Comparison of ENCODE assay signal across 12 cellular contexts in genomic region chr18:37452697-37453385, GRCh38.
DNase-seq lines count a peak whose midpoint lies in the region; ATAC-seq and TF ChIP-seq lines count a peak whose summit lies in the region.
"Had no signal": no experiment of that assay in that cellular context is flagged by ENCODE, and none has a peak within 500 bp of the region (broad histone marks: within the 10 kb centered on the region; RNA-seq: fewer than 3 reads in every experiment).

No MANE protein-coding gene starts in this region.

- no peak overlapping the region for H3K4me3 Mint-ChIP-seq in activated CD4-positive, alpha-beta memory T cell treated with anti-CD3 and anti-CD28 coated beads, Interleukin-2, amount 10 ng/mL, durations not matched to agents 7 days and 5 days
- H3K4me3 Mint-ChIP-seq: CD4-positive, alpha-beta memory T cell had no signal

- no peak overlapping the region for H3K27ac Mint-ChIP-seq in activated CD4-positive, alpha-beta memory T cell treated with anti-CD3 and anti-CD28 coated beads, Interleukin-2, amount 10 ng/mL, durations not matched to agents 7 days and 5 days
- H3K27ac Mint-ChIP-seq: CD4-positive, alpha-beta memory T cell had no signal

- H3K9me3 ChIP-seq in prostate gland, result no peaks in the 10 kb centered on the region
- H3K9me3 ChIP-seq: neutrophil had no signal

- H3K27ac ChIP-seq in foreskin keratinocyte (no peak overlapping the region), prostate gland (no peak overlapping the region)
- H3K27ac ChIP-seq: neutrophil had no signal

- TF ChIP-seq CTCF in foreskin keratinocyte (conservative IDR thresholded peaks at IDR 0.05) (no peak), prostate gland (IDR thresholded peaks at IDR 0.05) (no peak)

- CTCF ChIA-PET in activated CD4-positive, alpha-beta memory T cell treated with anti-CD3 and anti-CD28 coated beads, Interleukin-2, amount 10 ng/mL, durations not matched to agents 7 days and 5 days (lab: Charles Lee), result no interaction called here

- ATAC-seq in foreskin keratinocyte, result no peak

- no peak for TF ChIP-seq POLR2A in prostate gland (IDR thresholded peaks at IDR 0.05)

- H3K36me3 Mint-ChIP-seq in activated CD4-positive, alpha-beta memory T cell treated with anti-CD3 and anti-CD28 coated beads, Interleukin-2, amount 10 ng/mL, durations not matched to agents 7 days and 5 days (ENCODE audit: low read depth), result no peaks in the 10 kb centered on the region
- H3K36me3 Mint-ChIP-seq: CD4-positive, alpha-beta memory T cell had no signal

- DNase-seq in DMS79 treated with DMSO at 0.1 percent for 48 hours (lab: John Stamatoyannopoulos, UW) (peak; percentile 76), NCI-H510A treated with DMSO at 0.1 percent for 48 hours (lab: John Stamatoyannopoulos, UW) (peak; percentile 60), foreskin keratinocyte (peak; percentile 12 to 32), prostate gland (ENCODE audit: low spot score) (peak; percentile 17), HK-2 (ENCODE audit: unreplicated experiment) (no peak), posterior vena cava (ENCODE audit: low spot score) (no peak)
- DNase-seq in activated CD4-positive, alpha-beta memory T cell treated with anti-CD3 and anti-CD28 coated beads, Interleukin-2, amount 10 ng/mL, durations not matched to agents 7 days and 5 days, result no peak
- DNase-seq: CD4-positive, alpha-beta memory T cell; islet precursor cell; NCI-H1436; stimulated activated naive CD4-positive, alpha-beta T cell had no signal

- H3K27me3 Mint-ChIP-seq in activated CD4-positive, alpha-beta memory T cell treated with anti-CD3 and anti-CD28 coated beads, Interleukin-2, amount 10 ng/mL, durations not matched to agents 7 days and 5 days, result no peaks in the 10 kb centered on the region

- no peaks in the 10 kb centered on the region for H3K9me3 Mint-ChIP-seq in activated CD4-positive, alpha-beta memory T cell treated with anti-CD3 and anti-CD28 coated beads, Interleukin-2, amount 10 ng/mL, durations not matched to agents 7 days and 5 days

- H3K36me3 ChIP-seq in prostate gland, result no peaks in the 10 kb centered on the region
- H3K36me3 ChIP-seq: neutrophil had no signal

- no peaks in the 10 kb centered on the region for H3K27me3 ChIP-seq in foreskin keratinocyte
- no peaks in the 10 kb centered on the region for H3K27me3 ChIP-seq in prostate gland (replicated peaks; ENCODE audit: insufficient read depth)
- H3K27me3 ChIP-seq: neutrophil had no signal

- H3K4me1 Mint-ChIP-seq in activated CD4-positive, alpha-beta memory T cell treated with anti-CD3 and anti-CD28 coated beads, Interleukin-2, amount 10 ng/mL, durations not matched to agents 7 days and 5 days, result no peaks in the 10 kb centered on the region

- 21% methylated on average over 4 of the region's 4 CpGs for WGBS in prostate gland

- H3K4me1 ChIP-seq in foreskin keratinocyte, result no peaks in the 10 kb centered on the region
- H3K4me1 ChIP-seq in prostate gland (replicated peaks), result peaks cover 6% of the 10 kb centered on the region

- H3K4me3 ChIP-seq in prostate gland, result no peak overlapping the region

- POLR2A ChIA-PET in activated CD4-positive, alpha-beta memory T cell treated with anti-CD3 and anti-CD28 coated beads, Interleukin-2, amount 10 ng/mL, durations not matched to agents 7 days and 5 days (lab: Charles Lee), result no interaction called here

- intact Hi-C loops in prostate gland (cut with DNase I), result loop anchor here (10.0 kb wide), 1 partner anchor 62 kb away; no protein-coding TSS in a partner anchor
- intact Hi-C loops in posterior vena cava (cut with DNase I), result no loop called here

Comparison
In these comparisons a context has a peak if more than half of its experiments do, and no peak if none do; other contexts are left out.
1. DNase-seq: peak in DMS79 treated with DMSO at 0.1 percent for 48 hours (single experiment), NCI-H510A treated with DMSO at 0.1 percent for 48 hours (single experiment), foreskin keratinocyte (2 of 2) and prostate gland (single experiment); none in activated CD4-positive, alpha-beta memory T cell treated with anti-CD3 and anti-CD28 coated beads, Interleukin-2, amount 10 ng/mL, durations not matched to agents 7 days and 5 days (single experiment), HK-2 (single experiment) and posterior vena cava (single experiment).